Comparison of ENCODE assay signal across 9 cellular contexts in the genomic region with DNA sequence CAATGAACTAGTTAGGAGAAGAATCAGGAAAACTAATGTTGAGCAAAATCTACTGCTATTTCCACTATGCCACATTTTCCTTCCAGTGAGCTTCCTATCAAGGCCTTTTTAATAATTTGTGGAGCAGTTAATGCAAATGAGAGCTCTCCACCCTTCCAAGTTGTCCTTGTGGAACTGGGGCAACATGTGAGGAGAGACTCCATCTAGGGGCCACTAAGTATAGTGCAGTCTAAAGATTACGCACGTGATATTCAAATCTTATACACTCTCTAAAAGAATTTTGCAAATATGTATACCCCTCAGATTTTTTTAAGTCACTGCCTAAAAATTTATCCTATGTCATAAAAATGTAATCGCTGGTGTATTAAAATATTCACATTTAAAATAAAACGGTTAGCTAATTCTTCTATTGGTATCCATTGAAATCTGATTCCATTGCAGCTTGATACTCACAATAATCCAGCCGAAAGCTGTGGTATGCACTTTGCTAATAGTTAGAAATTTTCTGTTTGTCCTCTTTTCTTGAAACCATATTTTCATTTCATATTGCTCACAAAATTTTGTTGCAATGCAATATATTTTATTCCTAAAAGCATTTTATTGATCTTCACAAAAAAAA.
DNase-seq lines count a peak whose midpoint lies in the region; ATAC-seq, FAIRE-seq and TF ChIP-seq lines count a peak whose summit lies in the region.
"Had no signal": no experiment of that assay in that cellular context is flagged by ENCODE, and none has a peak within 500 bp of the region (broad histone marks: within the 10 kb centered on the region; RNA-seq: fewer than 3 reads in every experiment).

No MANE protein-coding gene starts in this region.

- H3F3A ChIP-seq in PC-9 (ENCODE audit: insufficient read depth, low read depth) (no peaks in the 10 kb centered on the region), smooth muscle cell (ENCODE audit: low read depth) (no peaks in the 10 kb centered on the region)

- CTCF ChIA-PET in PC-9 (lab: Charles Lee): interaction anchor here (0.6 kb wide), 1 partner anchor 227 kb away, joined by 3 read pairs; no protein-coding TSS in a partner anchor

- no peaks in the 10 kb centered on the region for H3K79me2 ChIP-seq in PC-9 (ENCODE audit: low read depth)
- no peaks in the 10 kb centered on the region for H3K79me2 ChIP-seq in smooth muscle cell (ENCODE audit: low read depth)

- no TSS peak for BruUV-seq in PC-9 (replicated peaks; lab: Mats Ljungman, UMichigan)

- TF ChIP-seq CTCF in PC-9 (conservative IDR thresholded peaks at IDR 0.05): peak; percentile 77
- TF ChIP-seq CTCF in smooth muscle cell (IDR thresholded peaks at IDR 0.05; ENCODE audit: borderline replicate concordance, insufficient read depth, poor library complexity, severe bottlenecking): peak; percentile 72

- H3K4me2 ChIP-seq in PC-9 (no peak overlapping the region), smooth muscle cell (no peak overlapping the region)

- no peaks in the 10 kb centered on the region for H3K9me2 ChIP-seq in PC-9 (ENCODE audit: insufficient read depth)

- no peak overlapping the region for H3K4me3 ChIP-seq in PC-9
- H3K4me3 ChIP-seq in smooth muscle cell: no peak overlapping the region

- no peak for DNase-seq in PC-9
- peak; percentile 27 for DNase-seq in fibroblast of peridontal ligament (ENCODE audit: extremely low read depth)
- no peak for DNase-seq in smooth muscle cell (lab: John Stamatoyannopoulos, UW; ENCODE audit: unreplicated experiment)
- DNase-seq in activated naive CD4-positive, alpha-beta T cell (lab: John Stamatoyannopoulos, UW): no peak
- no peak for DNase-seq in activated CD4-positive, alpha-beta T cell treated with anti-CD3 and anti-CD28 coated beads for 1 hour
- DNase-seq: naive B cell had no signal

- H3K27ac ChIP-seq in PC-9 (no peak overlapping the region), smooth muscle cell (ENCODE audit: low read depth) (no peak overlapping the region)

- H2AFZ ChIP-seq in PC-9 (no peak overlapping the region), smooth muscle cell (ENCODE audit: low read depth) (no peak overlapping the region)

- ATAC-seq in HG03175 (IDR thresholded peaks at IDR 0.05; ENCODE audit: unreplicated experiment) (peak; percentile 52), HG02885 (IDR thresholded peaks at IDR 0.05; ENCODE audit: poor library complexity, unreplicated experiment) (no peak)

- no peaks in the 10 kb centered on the region for H3K36me3 ChIP-seq in PC-9 (ENCODE audit: low read depth)
- no peaks in the 10 kb centered on the region for H3K36me3 ChIP-seq in smooth muscle cell (ENCODE audit: low read depth)

- POLR2A ChIA-PET in PC-9 (lab: Charles Lee; ENCODE audit: unreplicated experiment): no interaction called here

- intact Hi-C loops in PC-9 (cut with micrococcal nuclease; ENCODE audit: unreplicated experiment): no loop called here

- no peaks in the 10 kb centered on the region for H3K9me3 ChIP-seq in PC-9 (ENCODE audit: insufficient read depth, low read depth)
- no peaks in the 10 kb centered on the region for H3K9me3 ChIP-seq in smooth muscle cell (replicated peaks; ENCODE audit: low read depth)

- H3K27me3 ChIP-seq in PC-9 (ENCODE audit: insufficient read depth, low read depth) (no peaks in the 10 kb centered on the region), smooth muscle cell (ENCODE audit: low read depth) (peaks cover 31% of the 10 kb centered on the region)

- no peaks in the 10 kb centered on the region for H3K4me1 ChIP-seq in PC-9 (replicated peaks; ENCODE audit: insufficient read depth)
- H3K4me1 ChIP-seq in smooth muscle cell (ENCODE audit: low read depth): no peaks in the 10 kb centered on the region

- peak; percentile 65 for FAIRE-seq in G401.6 (lab: Jason Lieb, UNC)

- H3K9ac ChIP-seq in smooth muscle cell (ENCODE audit: low read depth): no peak overlapping the region

- no peaks in the 10 kb centered on the region for H4K20me1 ChIP-seq in PC-9 (ENCODE audit: insufficient read depth)
- no peaks in the 10 kb centered on the region for H4K20me1 ChIP-seq in smooth muscle cell (ENCODE audit: low read depth)

- 19% methylated on average over 5 of the region's 5 CpGs for WGBS in smooth muscle cell (ENCODE audit: low lambda C conversion rate)
